In genomic region chr19:43432866-43433673, GRCh38 we compare ENCODE assay signal across 8 cellular contexts. TPM values are rescaled to one million over a fixed set of nuclear protein-coding genes. Genes with fewer than 3 reads are reported as not detected.
A peak's percentile ranks its signal among the peaks of the same experiment; 100 is the strongest.
DNase-seq lines count a peak whose midpoint lies in the region; TF ChIP-seq lines count a peak whose summit lies in the region.

No MANE protein-coding gene starts in this region.

- no peaks in the 10 kb centered on the region for H3K27me3 Mint-ChIP-seq in CD4-positive, alpha-beta memory T cell

- no peak overlapping the region for H3K27ac ChIP-seq in CD4-positive, alpha-beta memory T cell (ENCODE audit: low read depth, low read length)
- no peak overlapping the region for H3K27ac ChIP-seq in neuronal stem cell (replicated peaks; ENCODE audit: low read length)
- no peak overlapping the region for H3K27ac ChIP-seq in transverse colon

- no peak overlapping the region for H3K23ac ChIP-seq in neuronal stem cell (ENCODE audit: low read depth, low read length, poor library complexity)

- no peaks in the 10 kb centered on the region for H3K27me3 ChIP-seq in CD4-positive, alpha-beta memory T cell (ENCODE audit: insufficient read depth, low read length)
- H3K27me3 ChIP-seq in neuronal stem cell (ENCODE audit: control insufficient read depth in 3 of 3, insufficient read depth in 3 of 3, low read depth in 1 of 3, low read length in 3 of 3), result no peaks in the 10 kb centered on the region
- no peaks in the 10 kb centered on the region for H3K27me3 ChIP-seq in transverse colon

- peaks cover 0 to 2% (median 0%) of the 10 kb centered on the region in 8 donors for H3K9me3 Mint-ChIP-seq in CD4-positive, alpha-beta memory T cell

- no peak overlapping the region for H2BK12ac ChIP-seq in neuronal stem cell (ENCODE audit: low read length)

- intact Hi-C loops in CD4-positive, alpha-beta memory T cell (cut with micrococcal nuclease), result loop anchor here (1.0 kb wide), 2 partner anchors 14 to 86 kb away; no protein-coding TSS in a partner anchor
- intact Hi-C loops in transverse colon (cut with DNase I; ENCODE audit: low total_unique reads), result no loop called here

- H3K36me3 ChIP-seq in CD4-positive, alpha-beta memory T cell (ENCODE audit: insufficient read depth, low read length), result no peaks in the 10 kb centered on the region
- H3K36me3 ChIP-seq in neuronal stem cell (replicated peaks in 1 of 2; ENCODE audit: control insufficient read depth in 2 of 2, insufficient read depth in 2 of 2, low read length in 2 of 2) (no peaks in the 10 kb centered on the region), transverse colon (no peaks in the 10 kb centered on the region)

- no peaks in the 10 kb centered on the region for H3K79me1 ChIP-seq in neuronal stem cell (ENCODE audit: low read depth, low read length)

- H2AFZ ChIP-seq in neuronal stem cell (ENCODE audit: low read length), result no peak overlapping the region

- peak; percentile 69 to 76 (median 71) for DNase-seq in CD4-positive, alpha-beta memory T cell
- DNase-seq in HEK293T (ENCODE audit: extremely low spot score) (peak; percentile 82), NOMO-1 treated with dmso at 0.1 percent for 144 hours (lab: John Stamatoyannopoulos, UW; ENCODE audit: unreplicated experiment) (peak; percentile 40), erythroblast (lab: John Stamatoyannopoulos, UW) (peak; percentile 60 to 76), neuronal stem cell (ENCODE audit: low spot score) (peak; percentile 48), transverse colon (peak; percentile 74), C1 segment of cervical spinal cord (lab: John Stamatoyannopoulos, UW) (no peak)
- DNase-seq in activated CD8-positive, alpha-beta memory T cell treated with anti-CD3 and anti-CD28 coated beads, Interleukin-2, amount 50 U/mL, for 24 hours (ENCODE audit: extremely low read depth), result peak; percentile 15

- H2AK5ac ChIP-seq in neuronal stem cell (ENCODE audit: low read depth, low read length), result no peak overlapping the region

- no peak overlapping the region for H3K18ac ChIP-seq in neuronal stem cell (ENCODE audit: low read length)

- TF ChIP-seq CTCF in transverse colon (IDR thresholded peaks at IDR 0.05), result peak; percentile 74 to 85 (median 80)

- no peak overlapping the region for H3K9ac ChIP-seq in neuronal stem cell (ENCODE audit: low read depth, low read length, poor library complexity)

- H3K4me1 Mint-ChIP-seq in CD4-positive, alpha-beta memory T cell, result peaks cover 36 to 40% (median 38%) of the 10 kb centered on the region in 4 donors

- H3K4me3 ChIP-seq in CD4-positive, alpha-beta memory T cell (ENCODE audit: low read length in 2 of 2), result no peak overlapping the region
- H3K4me3 ChIP-seq in neuronal stem cell (ENCODE audit: low read length in 2 of 2), result no peak overlapping the region
- H3K4me3 ChIP-seq in transverse colon, result no peak overlapping the region

- H2BK15ac ChIP-seq in neuronal stem cell (ENCODE audit: low read length), result no peak overlapping the region

- no peak overlapping the region for H4K91ac ChIP-seq in neuronal stem cell (ENCODE audit: low read depth, low read length, poor library complexity)

- no peak overlapping the region for H3K4me2 ChIP-seq in neuronal stem cell (ENCODE audit: insufficient read depth, low read length, poor library complexity, severe bottlenecking)

- no peak overlapping the region for H3K4ac ChIP-seq in neuronal stem cell (ENCODE audit: low read length)

- POLR2A ChIA-PET in CD4-positive, alpha-beta memory T cell (lab: Charles Lee; ENCODE audit: partially characterized antibody), result interaction anchor here (0.8 to 3.0 kb wide), 7 partner anchors 14 to 162 kb away, joined by 3 to 23 read pairs (median 8); partner anchors contain the start of gene PHLDB3
- POLR2A ChIA-PET in HEK293T (lab: Yijun Ruan, JAX), result interaction anchor here (1.2 kb wide), 1 partner anchor 162 kb away, joined by 3 read pairs; no protein-coding TSS in a partner anchor

- H3K27ac Mint-ChIP-seq in CD4-positive, alpha-beta memory T cell, result peak overlapping the region; percentile 41 to 84 (median 62)

- H2BK5ac ChIP-seq in neuronal stem cell (ENCODE audit: low read length), result no peak overlapping the region

- no peak for TF ChIP-seq POLR2A in erythroblast (IDR thresholded peaks at IDR 0.05; ENCODE audit: low read length)
- TF ChIP-seq POLR2A in transverse colon (IDR thresholded peaks at IDR 0.05), result no peak

- CTCF ChIA-PET in CD4-positive, alpha-beta memory T cell (lab: Charles Lee; ENCODE audit: partially characterized antibody), result interaction anchor here (0.7 to 21.7 kb wide), 26 partner anchors 9 to 235 kb away, joined by 3 to 835 read pairs (median 4); partner anchors contain the start of genes ETHE1, IRGQ, PHLDB3 and XRCC1
- CTCF ChIA-PET in HEK293T (lab: Yijun Ruan, JAX), result interaction anchor here (0.6 to 1.5 kb wide), 11 partner anchors 9 to 511 kb away, joined by 3 to 8 read pairs (median 3); no protein-coding TSS in a partner anchor

- no peaks in the 10 kb centered on the region for H3K9me3 ChIP-seq in CD4-positive, alpha-beta memory T cell (ENCODE audit: control insufficient read depth in 1 of 2, low read length in 2 of 2)
- no peaks in the 10 kb centered on the region for H3K9me3 ChIP-seq in neuronal stem cell (replicated peaks in 1 of 2; ENCODE audit: control insufficient read depth in 2 of 2, insufficient read depth in 1 of 2, low read depth in 1 of 2, low read length in 2 of 2)
- H3K9me3 ChIP-seq in transverse colon, result no peaks in the 10 kb centered on the region

- WGBS in neuronal stem cell (ENCODE audit: extremely low coverage in 2 of 2, insufficient read length in 2 of 2, insufficient replicate concordance in 1 of 2), 2 donors, result no CpG with 5 or more reads among the region's 9 CpGs
- 46 to 61% methylated on average over 3 to 9 of the region's 9 CpGs for WGBS in transverse colon (ENCODE audit: low coverage in 1 of 2), 2 donors

- in situ Hi-C loops in transverse colon (cut with MboI; ENCODE audit: low pct_ligation_motif_present in 1 of 4, low pct_unique_long_range_greater_than_20kb in 1 of 4, low sequenced_read_pairs in 3 of 4), result loop anchor here in 1 of 4 donors (25.0 kb wide), 1 partner anchor 379 kb away; the partner anchor contains the start of gene LYPD5

- H3K14ac ChIP-seq in neuronal stem cell (ENCODE audit: low read length), result no peak overlapping the region

- peak overlapping the region in 2 of 8 donors; percentile 29 to 53 for H3K4me3 Mint-ChIP-seq in CD4-positive, alpha-beta memory T cell

- H3K4me1 ChIP-seq in CD4-positive, alpha-beta memory T cell (ENCODE audit: insufficient read depth, low read length), result peaks cover 41% of the 10 kb centered on the region
- H3K4me1 ChIP-seq in neuronal stem cell (ENCODE audit: control insufficient read depth in 2 of 2, insufficient read depth in 1 of 2, low read depth in 1 of 2, low read length in 2 of 2) (no peaks in the 10 kb centered on the region), transverse colon (peaks cover 4 to 17% (median 11%) of the 10 kb centered on the region in 4 donors)

- H2BK120ac ChIP-seq in neuronal stem cell (ENCODE audit: low read depth, low read length), result no peak overlapping the region

- no peaks in the 10 kb centered on the region for H3K36me3 Mint-ChIP-seq in CD4-positive, alpha-beta memory T cell

- H4K8ac ChIP-seq in neuronal stem cell (ENCODE audit: low read depth, low read length), result no peak overlapping the region

- TF ChIP-seq EP300 in transverse colon (IDR thresholded peaks at IDR 0.05; ENCODE audit: low read depth), result no peak

TF ChIP-seq in HEK293T, 16 proteins besides CTCF, POLR2A, EP300 and RAD21:
- TF ChIP-seq HDGF (IDR thresholded peaks at IDR 0.05; ENCODE audit: borderline replicate concordance) (no peak), NFRKB (IDR thresholded peaks at IDR 0.05) (no peak), LEF1 (IDR thresholded peaks at IDR 0.05; ENCODE audit: borderline replicate concordance) (no peak), L3MBTL2 (conservative IDR thresholded peaks at IDR 0.05) (no peak), FOXA1 (IDR thresholded peaks at IDR 0.05) (no peak), BHLHE40 (IDR thresholded peaks at IDR 0.05; ENCODE audit: borderline replicate concordance) (no peak), FOXM1 (IDR thresholded peaks at IDR 0.05; ENCODE audit: borderline replicate concordance) (no peak), PKNOX1 (IDR thresholded peaks at IDR 0.05) (no peak), FOXK2 (IDR thresholded peaks at IDR 0.05) (no peak), CTBP1 (IDR thresholded peaks at IDR 0.05; ENCODE audit: borderline replicate concordance) (no peak), ZNF384 (IDR thresholded peaks at IDR 0.05) (no peak), ELF4 (IDR thresholded peaks at IDR 0.05) (no peak), ARNT (IDR thresholded peaks at IDR 0.05) (no peak), SUZ12 (IDR thresholded peaks at IDR 0.05) (no peak), SP1 (IDR thresholded peaks at IDR 0.05) (no peak), TARDBP (IDR thresholded peaks at IDR 0.05) (no peak)

RNA-seq across cellular contexts. Expression of gene TEX101, which starts 18.4 kb away (rescaled TPM):
- not detected for total RNA-seq in CD4-positive, alpha-beta memory T cell
- polyA plus RNA-seq in CD4-positive, alpha-beta memory T cell, result not detected
- not detected for polyA plus RNA-seq in neuronal stem cell (2013, experiment 1 of 2)
- not detected for polyA plus RNA-seq in neuronal stem cell (2013, experiment 2 of 2)
- not detected for total RNA-seq in transverse colon

RNA-seq across cellular contexts. Expression of gene LYPD3, which starts 32.3 kb away (rescaled TPM):
- total RNA-seq in CD4-positive, alpha-beta memory T cell, result 1 to 10 TPM; 3.3 to 3.7 TPM
- polyA plus RNA-seq in CD4-positive, alpha-beta memory T cell, result 1 to 10 TPM; 4.4 to 5.9 TPM
- 0.59 TPM for polyA plus RNA-seq in neuronal stem cell (2013, experiment 1 of 2)
- 0.68 TPM for polyA plus RNA-seq in neuronal stem cell (2013, experiment 2 of 2)
- 1 to 10 TPM in 1 of 4 donors, not detected in 3; 2.2 TPM for total RNA-seq in transverse colon

Comparison
In these comparisons a context has a peak if more than half of its experiments do, and no peak if none do; other contexts are left out.
1. DNase-seq: peak in CD4-positive, alpha-beta memory T cell (5 of 5), HEK293T (single experiment), NOMO-1 treated with dmso at 0.1 percent for 144 hours (single experiment), activated CD8-positive, alpha-beta memory T cell treated with anti-CD3 and anti-CD28 coated beads, Interleukin-2, amount 50 U/mL, for 24 hours (single experiment), erythroblast (2 of 2), neuronal stem cell (single experiment) and transverse colon (single experiment); none in C1 segment of cervical spinal cord (0 of 14).